In the genomic region with DNA sequence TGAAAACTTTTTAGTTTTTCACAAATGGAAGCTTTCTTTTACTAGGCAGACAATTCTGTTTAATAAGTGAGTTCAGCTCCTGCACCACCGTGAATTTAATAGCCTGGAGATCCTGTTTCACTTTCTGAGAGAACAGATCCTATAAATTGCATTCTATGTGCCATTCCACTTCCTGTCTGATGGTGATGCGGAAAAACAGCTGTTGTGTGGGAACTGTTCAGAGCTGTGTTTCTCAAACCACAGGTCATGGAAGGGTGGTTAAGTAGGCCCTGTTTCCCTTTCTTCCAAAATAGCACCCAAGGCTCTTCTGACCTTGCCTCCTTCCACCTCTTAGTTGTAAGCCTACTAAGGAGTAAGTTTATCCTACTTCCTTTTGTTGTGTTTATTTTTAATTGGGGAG, we compare ENCODE assay signal across 10 cellular contexts.
DNase-seq lines count a peak whose midpoint lies in the region; ATAC-seq, FAIRE-seq and TF ChIP-seq lines count a peak whose summit lies in the region.
"Had no signal": no experiment of that assay in that cellular context is flagged by ENCODE, and none has a peak within 500 bp of the region (broad histone marks: within the 10 kb centered on the region; RNA-seq: fewer than 3 reads in every experiment).

No MANE protein-coding gene starts in this region.

- POLR2A ChIA-PET in HepG2 (lab: Yijun Ruan, JAX) = no interaction called here

- no peaks in the 10 kb centered on the region for H3K79me2 ChIP-seq in HepG2 (ENCODE audit: insufficient read depth, low read length)

- no peaks in the 10 kb centered on the region for H3K36me3 Mint-ChIP-seq in memory B cell
- no peaks in the 10 kb centered on the region for H3K36me3 Mint-ChIP-seq in natural killer cell treated with Interleukin-12 subunit alpha and Interleukin-12 subunit beta and Interleukin-15 and Interleukin-18, amount 100 ng/mL, for 72 hours
- H3K36me3 Mint-ChIP-seq: activated naive CD4-positive, alpha-beta T cell treated with anti-CD3 and anti-CD28 coated beads, Interleukin-2, amount 50 U/mL, for 24 hours had no signal

- no peak for FAIRE-seq in HepG2 (lab: Jason Lieb, UNC)
- FAIRE-seq: G401.6 had no signal

- H3K4me3 Mint-ChIP-seq in memory B cell = no peak overlapping the region
- no peak overlapping the region for H3K4me3 Mint-ChIP-seq in natural killer cell treated with Interleukin-12 subunit alpha and Interleukin-12 subunit beta and Interleukin-15 and Interleukin-18, amount 100 ng/mL, for 72 hours
- H3K4me3 Mint-ChIP-seq: activated naive CD4-positive, alpha-beta T cell treated with anti-CD3 and anti-CD28 coated beads, Interleukin-2, amount 50 U/mL, for 24 hours had no signal

- no peaks in the 10 kb centered on the region for H4K20me1 ChIP-seq in HepG2 (ENCODE audit: insufficient read depth, low read length)

- in situ Hi-C loops in HepG2 (cut with HindIII; ENCODE audit: extremely low pct_ligation_motif_present, low pct_unique_long_range_greater_than_20kb) = loop anchor here (25.0 kb wide), 2 partner anchors 830 to 1205 kb away; no protein-coding TSS in a partner anchor

- H3K4me1 ChIP-seq in right lobe of liver (peaks cover 0 to 10% (median 2%) of the 10 kb centered on the region in 4 donors), HepG2 (ENCODE audit: insufficient read depth, low read length) (peaks cover 20% of the 10 kb centered on the region)

- no peak overlapping the region for H2AFZ ChIP-seq in HepG2 (ENCODE audit: low read length)

- no peak overlapping the region for H3K27ac Mint-ChIP-seq in memory B cell
- H3K27ac Mint-ChIP-seq in natural killer cell treated with Interleukin-12 subunit alpha and Interleukin-12 subunit beta and Interleukin-15 and Interleukin-18, amount 100 ng/mL, for 72 hours = no peak overlapping the region
- H3K27ac Mint-ChIP-seq: activated naive CD4-positive, alpha-beta T cell treated with anti-CD3 and anti-CD28 coated beads, Interleukin-2, amount 50 U/mL, for 24 hours had no signal

- TF ChIP-seq RAD21 in HepG2 (CRISPR knock-in tag; IDR thresholded peaks at IDR 0.05) = no peak

- peaks cover 16% of the 10 kb centered on the region for H3K4me1 Mint-ChIP-seq in memory B cell
- H3K4me1 Mint-ChIP-seq in natural killer cell treated with Interleukin-12 subunit alpha and Interleukin-12 subunit beta and Interleukin-15 and Interleukin-18, amount 100 ng/mL, for 72 hours (ENCODE audit: low read depth in 2 of 2) = no peaks in the 10 kb centered on the region
- H3K4me1 Mint-ChIP-seq: activated naive CD4-positive, alpha-beta T cell treated with anti-CD3 and anti-CD28 coated beads, Interleukin-2, amount 50 U/mL, for 24 hours had no signal

- no peaks in the 10 kb centered on the region for H3K36me3 ChIP-seq in right lobe of liver
- H3K36me3 ChIP-seq in HepG2 (replicated peaks in 1 of 2; ENCODE audit: control insufficient read depth in 1 of 2, insufficient read depth in 2 of 2, low read length in 2 of 2) = no peaks in the 10 kb centered on the region

- no peaks in the 10 kb centered on the region for H3K9me3 Mint-ChIP-seq in memory B cell
- no peaks in the 10 kb centered on the region for H3K9me3 Mint-ChIP-seq in natural killer cell treated with Interleukin-12 subunit alpha and Interleukin-12 subunit beta and Interleukin-15 and Interleukin-18, amount 100 ng/mL, for 72 hours
- H3K9me3 Mint-ChIP-seq: activated naive CD4-positive, alpha-beta T cell treated with anti-CD3 and anti-CD28 coated beads, Interleukin-2, amount 50 U/mL, for 24 hours had no signal

- 17% methylated on average over 2 of the region's 2 CpGs for WGBS in right lobe of liver (ENCODE audit: insufficient coverage, low coverage, low lambda C conversion rate, missing lambda C conversion rate)
- 56% methylated on average over 2 of the region's 2 CpGs for WGBS in HepG2 (ENCODE audit: low lambda C conversion rate)

- intact Hi-C loops in right lobe of liver (cut with DNase I) (no loop called here), HepG2 (cut with micrococcal nuclease; ENCODE audit: unreplicated experiment) (no loop called here)

- no peaks in the 10 kb centered on the region for H3K9me3 ChIP-seq in right lobe of liver
- H3K9me3 ChIP-seq in HepG2 (ENCODE audit: low read length) = no peaks in the 10 kb centered on the region

- H3K4me3 ChIP-seq in right lobe of liver (no peak overlapping the region), HepG2 (replicated peaks in 1 of 3; ENCODE audit: insufficient read depth in 1 of 3, low read depth in 2 of 3, low read length in 3 of 3) (no peak overlapping the region)

- no peak overlapping the region for H3K4me2 ChIP-seq in HepG2 (ENCODE audit: low read depth, low read length)

- DNase-seq in right lobe of liver (no peak), HepG2 (ENCODE audit: low spot score) (no peak), memory B cell (ENCODE audit: low spot score in 2 of 2) (no peak), DMS79 (lab: John Stamatoyannopoulos, UW) (no peak), activated T-cell treated with anti-CD3 and anti-CD28 coated beads for 4 hours (no peak)
- DNase-seq in natural killer cell treated with Interleukin-12 subunit alpha and Interleukin-12 subunit beta and Interleukin-15 and Interleukin-18, amount 100 ng/mL, for 72 hours (ENCODE audit: low spot score) = no peak

- H3K27me3 ChIP-seq in right lobe of liver = peaks cover 0 to 3% of the 10 kb centered on the region in 2 donors
- no peaks in the 10 kb centered on the region for H3K27me3 ChIP-seq in HepG2 (ENCODE audit: control insufficient read depth in 1 of 2, insufficient read depth in 2 of 2, low read length in 2 of 2)

- no peak overlapping the region for H3K9ac ChIP-seq in HepG2 (ENCODE audit: insufficient read depth, low read depth, low read length)

- CTCF ChIA-PET in HepG2 (lab: Yijun Ruan, JAX; ENCODE audit: low intra/inter-chr PET ratio, low total read pairs) = interaction anchor here (2.8 kb wide), 1 partner anchor 91 kb away, joined by 20 read pairs; no protein-coding TSS in a partner anchor

- H3K27ac ChIP-seq in right lobe of liver = no peak overlapping the region
- H3K27ac ChIP-seq in HepG2 (ENCODE audit: extremely low read length, insufficient read depth, low read length) = no peak overlapping the region

- no peaks in the 10 kb centered on the region for H3K27me3 Mint-ChIP-seq in memory B cell
- no peaks in the 10 kb centered on the region for H3K27me3 Mint-ChIP-seq in natural killer cell treated with Interleukin-12 subunit alpha and Interleukin-12 subunit beta and Interleukin-15 and Interleukin-18, amount 100 ng/mL, for 72 hours
- H3K27me3 Mint-ChIP-seq: activated naive CD4-positive, alpha-beta T cell treated with anti-CD3 and anti-CD28 coated beads, Interleukin-2, amount 50 U/mL, for 24 hours had no signal

- ATAC-seq in right lobe of liver = peak in 3 of 4 donors; percentile 4 to 20 (median 6)
- no peak for ATAC-seq in HepG2
- peak; percentile 67 for ATAC-seq in HG03066 (IDR thresholded peaks at IDR 0.05; ENCODE audit: low read depth, unreplicated experiment)
- ATAC-seq in SK-N-SH treated with all-trans-retinoic acid at 6 μM for 48 hours = peak; percentile 90
- peak; percentile 72 for ATAC-seq in memory B cell (ENCODE audit: low read depth)
- ATAC-seq in natural killer cell treated with Interleukin-12 subunit alpha and Interleukin-12 subunit beta and Interleukin-15 and Interleukin-18, amount 100 ng/mL, for 72 hours = no peak

- BruUV-seq in HepG2 (replicated peaks; lab: Mats Ljungman, UMichigan) = no TSS peak

- TF ChIP-seq EP300 in HepG2 (IDR thresholded peaks at IDR 0.05; ENCODE audit: low read depth in 2 of 2, low read length in 2 of 2) = no peak
- TF ChIP-seq EP300 in HepG2 (CRISPR knock-in tag; IDR thresholded peaks at IDR 0.05; ENCODE audit: borderline replicate concordance) = no peak

- no peak for TF ChIP-seq CTCF in right lobe of liver (IDR thresholded peaks at IDR 0.05)
- no peak for TF ChIP-seq CTCF in HepG2 (CRISPR knock-in tag; IDR thresholded peaks at IDR 0.05)

- no peak for TF ChIP-seq POLR2A in right lobe of liver (IDR thresholded peaks at IDR 0.05)
- TF ChIP-seq POLR2A in HepG2 (IDR thresholded peaks at IDR 0.05; ENCODE audit: insufficient read depth in 1 of 2, low read depth in 2 of 2, low read length in 2 of 2) = no peak

TF ChIP-seq in HepG2, 621 proteins besides CTCF, POLR2A, EP300 and RAD21 (continues in another document):
- no peak for TF ChIP-seq GTF2F1 (IDR thresholded peaks at IDR 0.05; ENCODE audit: low read length)
- TF ChIP-seq FOSL2 (CRISPR knock-in tag; IDR thresholded peaks at IDR 0.05) = no peak
- TF ChIP-seq HMGA1 (CRISPR knock-in tag; conservative IDR thresholded peaks at IDR 0.05) = no peak
- no peak for TF ChIP-seq FOXK1 (CRISPR knock-in tag; IDR thresholded peaks at IDR 0.05; ENCODE audit: borderline replicate concordance, low read depth)
- no peak for TF ChIP-seq MAFK (conservative IDR thresholded peaks at IDR 0.05 in 1 of 2, IDR thresholded peaks at IDR 0.05 in 1 of 2; ENCODE audit: low read length in 2 of 2)
- TF ChIP-seq ETV5 (CRISPR knock-in tag; IDR thresholded peaks at IDR 0.05; ENCODE audit: borderline replicate concordance) = no peak
- TF ChIP-seq SRSF9 (IDR thresholded peaks at IDR 0.05; ENCODE audit: borderline replicate concordance, insufficient read depth, low read depth, low read length, poor library complexity, severe bottlenecking) = no peak

TF ChIP-seq in SK-N-SH treated with all-trans-retinoic acid at 6 μM for 48 hours, 23 proteins besides CTCF, POLR2A, EP300 and RAD21:
- TF ChIP-seq ISL1 (CRISPR knock-in tag; IDR thresholded peaks at IDR 0.05) (no peak), ZC3H10 (CRISPR knock-in tag; IDR thresholded peaks at IDR 0.05) (0 out of 2 replicates have a peak, but pooled peaks have one; percentile 5)

Comparison
In these comparisons a context has a peak if more than half of its experiments do, and no peak if none do; other contexts are left out.
1. ATAC-seq: peak in right lobe of liver (3 of 4), HG03066 (single experiment), SK-N-SH treated with all-trans-retinoic acid at 6 μM for 48 hours (single experiment) and memory B cell (single experiment); none in HepG2 (single experiment) and natural killer cell treated with Interleukin-12 subunit alpha and Interleukin-12 subunit beta and Interleukin-15 and Interleukin-18, amount 100 ng/mL, for 72 hours (0 of 2).